ENCODE assay signal across 29 cellular contexts in genomic region chr11:70849031-70849430, GRCh38.
"Had no signal": no experiment of that assay in that cellular context is flagged by ENCODE, and none has a peak within 500 bp of the region (broad histone marks: within the 10 kb centered on the region; RNA-seq: fewer than 3 reads in every experiment).

No MANE protein-coding gene starts in this region.

- H3K9me3 Mint-ChIP-seq: dendritic cell treated with granulocyte-macrophage colony-stimulating factor and Interleukin-4, amounts not matched to agents 40 ng/mL and 50 ng/mL, for 4 days; endodermal cell had no signal

- H3K4me1 Mint-ChIP-seq: endodermal cell had no signal

- H3K4me3 Mint-ChIP-seq: dendritic cell treated with granulocyte-macrophage colony-stimulating factor and Interleukin-4, amounts not matched to agents 40 ng/mL and 50 ng/mL, for 4 days; effector memory CD8-positive, alpha-beta T cell; endodermal cell had no signal

- ATAC-seq: effector memory CD8-positive, alpha-beta T cell; esophagus mucosa; foreskin keratinocyte; gastrocnemius medialis; gastroesophageal sphincter; heart left ventricle; heart right ventricle had no signal

- H3K27me3 ChIP-seq: colonic mucosa, esophagus muscularis mucosa, esophagus squamous epithelium, foreskin keratinocyte, gastroesophageal sphincter had no signal

- FAIRE-seq: colon, endometrium, endothelial cell of umbilical vein, frontal cortex had no signal

- H3K4me1 ChIP-seq: colonic mucosa, esophagus squamous epithelium, foreskin keratinocyte, gastrocnemius medialis, gastroesophageal sphincter, heart left ventricle had no signal

- H3K27ac ChIP-seq: colonic mucosa, coronary artery, dorsolateral prefrontal cortex, epithelial cell of prostate, esophagus muscularis mucosa, esophagus squamous epithelium, foreskin keratinocyte, gastrocnemius medialis, gastroesophageal sphincter, heart left ventricle, heart right ventricle had no signal

- H3K27ac Mint-ChIP-seq: dendritic cell treated with granulocyte-macrophage colony-stimulating factor and Interleukin-4, amounts not matched to agents 40 ng/mL and 50 ng/mL, for 4 days; effector memory CD8-positive, alpha-beta T cell; endodermal cell had no signal

- H3K4me3 ChIP-seq: colonic mucosa, coronary artery, dorsolateral prefrontal cortex, esophagus muscularis mucosa, esophagus squamous epithelium, gastrocnemius medialis, gastroesophageal sphincter, heart left ventricle, heart right ventricle had no signal

- H3K36me3 ChIP-seq: colonic mucosa, esophagus muscularis mucosa, esophagus squamous epithelium, gastrocnemius medialis, gastroesophageal sphincter, heart left ventricle, heart right ventricle had no signal

- H3K9me3 ChIP-seq: colonic mucosa, esophagus squamous epithelium, gastrocnemius medialis had no signal

- DNase-seq: colonic mucosa; cortex of kidney; dermis blood vessel endothelial cell; dorsolateral prefrontal cortex; effector CD4-positive, alpha-beta T cell; effector CD8-positive, alpha-beta T cell; effector memory CD4-positive, alpha-beta T cell; effector memory CD8-positive, alpha-beta T cell; endodermal cell; erythroblast; esophagus squamous epithelium; foreskin fibroblast; foreskin keratinocyte; foreskin melanocyte; gastrocnemius medialis; glutamatergic neuron; head of caudate nucleus; heart left ventricle; heart right ventricle had no signal
